16 cellular contexts compared by ENCODE assay signal in the genomic region with DNA sequence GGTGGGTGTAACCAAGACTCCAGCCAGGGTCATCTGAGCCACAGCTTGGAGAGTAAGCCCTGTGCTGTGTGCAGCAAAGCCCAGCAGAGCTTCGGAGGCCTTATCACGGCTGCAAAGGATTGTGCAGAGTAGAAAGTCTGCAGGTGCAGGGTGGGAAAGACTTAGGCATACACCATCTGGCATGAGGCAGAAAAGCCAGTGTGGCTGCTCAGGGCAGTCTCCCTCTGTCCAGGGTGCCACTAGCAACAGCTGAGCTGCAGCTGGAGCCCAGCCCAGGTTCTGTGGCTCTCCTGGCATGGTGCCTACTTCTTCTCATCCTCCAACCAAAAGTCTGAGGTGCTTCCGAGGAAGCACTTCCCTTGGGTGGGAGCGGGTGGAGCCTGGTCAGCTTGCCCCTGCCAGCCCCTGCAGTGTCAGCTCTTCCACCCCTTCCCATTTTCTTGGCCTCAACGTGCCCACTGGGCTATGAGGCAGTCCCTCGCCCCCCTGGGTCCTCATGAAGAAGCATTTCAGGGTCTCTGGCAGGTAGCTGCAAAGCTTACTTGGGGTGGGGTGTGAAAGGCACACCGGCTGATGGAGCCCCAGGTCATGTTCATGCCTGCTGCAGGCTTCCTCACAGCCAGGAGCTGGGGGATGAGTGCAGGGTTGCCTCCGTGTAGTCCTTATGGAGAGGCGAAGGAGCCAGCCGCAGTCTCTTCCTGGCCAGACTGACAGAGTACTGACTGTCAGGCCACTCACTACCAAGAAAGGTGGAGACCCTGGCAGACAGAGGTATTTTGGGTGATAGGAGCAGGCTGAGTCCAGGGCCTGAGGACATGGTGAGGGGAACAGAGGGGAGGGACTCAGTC. TPM values are rescaled to one million over a fixed set of nuclear protein-coding genes. Genes with fewer than 3 reads are reported as not detected.
DNase-seq lines count a peak whose midpoint lies in the region; ATAC-seq and TF ChIP-seq lines count a peak whose summit lies in the region.
"Had no signal": no experiment of that assay in that cellular context is flagged by ENCODE, and none has a peak within 500 bp of the region (broad histone marks: within the 10 kb centered on the region; RNA-seq: fewer than 3 reads in every experiment).

No MANE protein-coding gene starts in this region.

- no peak overlapping the region for H3K27ac Mint-ChIP-seq in CD14-positive monocyte
- H3K27ac Mint-ChIP-seq: IgD-negative memory B cell had no signal

- DNase-seq in DMS 273 treated with DMSO at 0.1 percent for 48 hours (lab: John Stamatoyannopoulos, UW) (peak; percentile 84), HT-29 (ENCODE audit: low spot score) (peak; percentile 38), NCI-H524 (lab: John Stamatoyannopoulos, UW) (peak; percentile 88 to 94), fibroblast of pulmonary artery (ENCODE audit: low read depth) (peak; percentile 11), midbrain (lab: John Stamatoyannopoulos, UW) (no peak), OCI-M2 (lab: John Stamatoyannopoulos, UW; ENCODE audit: unreplicated experiment) (no peak), CD14-positive monocyte (ENCODE audit: low spot score) (no peak)
- DNase-seq: activated CD8-positive, alpha-beta memory T cell treated with anti-CD3 and anti-CD28 coated beads, Interleukin-2, amount 50 U/mL, for 4 hours; aorta; GOT3; hypothalamus; mesendoderm; T-helper 9 cell; upper lobe of right lung had no signal

- no peak overlapping the region for H3K4me3 ChIP-seq in fibroblast of pulmonary artery (replicated peaks; ENCODE audit: low read depth, low read length)
- H3K4me3 ChIP-seq: upper lobe of right lung had no signal

- H3K4me3 Mint-ChIP-seq in CD14-positive monocyte = no peak overlapping the region
- H3K4me3 Mint-ChIP-seq: IgD-negative memory B cell had no signal

- H3K36me3 Mint-ChIP-seq in CD14-positive monocyte = no peaks in the 10 kb centered on the region
- H3K36me3 Mint-ChIP-seq: IgD-negative memory B cell had no signal

- H3K4me1 Mint-ChIP-seq in CD14-positive monocyte = no peaks in the 10 kb centered on the region

- peaks cover 25 to 34% (median 31%) of the 10 kb centered on the region in 3 donors for H3K27me3 Mint-ChIP-seq in CD14-positive monocyte (ENCODE audit: low read depth in 3 of 3)

- no peak for ATAC-seq in HG03571 (IDR thresholded peaks at IDR 0.05; ENCODE audit: unreplicated experiment)
- ATAC-seq: upper lobe of right lung had no signal

- intact Hi-C loops in CD14-positive monocyte (cut with micrococcal nuclease) = no loop called here

- TF ChIP-seq CTCF in fibroblast of pulmonary artery (IDR thresholded peaks at IDR 0.05; ENCODE audit: low read length, missing control alignments) = no peak
- TF ChIP-seq CTCF in CD14-positive monocyte (IDR thresholded peaks at IDR 0.05) = no peak

- peaks cover 0 to 7% (median 0%) of the 10 kb centered on the region in 7 donors for H3K9me3 Mint-ChIP-seq in CD14-positive monocyte

RNA-seq across cellular contexts. Expression of a gene that starts 4.8 kb away (rescaled TPM):
- total RNA-seq in HT-29 (2014; rRNA removed; shearing (Covaris generic)) = not detected in 2 replicates
- not detected for polyA plus RNA-seq in CD14-positive monocyte
- total RNA-seq: aorta, upper lobe of right lung had no signal
- polyA plus RNA-seq: aorta, IgD-negative memory B cell had no signal

RNA-seq across cellular contexts. Expression of a gene that starts 31.3 kb away (rescaled TPM):
- not detected in 2 replicates for total RNA-seq in HT-29 (2014; rRNA removed; shearing (Covaris generic))
- not detected for polyA plus RNA-seq in CD14-positive monocyte
- total RNA-seq: aorta, upper lobe of right lung had no signal
- polyA plus RNA-seq: aorta, IgD-negative memory B cell had no signal

Comparison
In these comparisons a context has a peak if more than half of its experiments do, and no peak if none do; other contexts are left out.
1. DNase-seq: peak in DMS 273 treated with DMSO at 0.1 percent for 48 hours (single experiment), HT-29 (single experiment), NCI-H524 (2 of 2) and fibroblast of pulmonary artery (single experiment); none in midbrain (single experiment), OCI-M2 (single experiment) and CD14-positive monocyte (single experiment).